Comparison of ENCODE assay signal across 7 cellular contexts in the genomic region with DNA sequence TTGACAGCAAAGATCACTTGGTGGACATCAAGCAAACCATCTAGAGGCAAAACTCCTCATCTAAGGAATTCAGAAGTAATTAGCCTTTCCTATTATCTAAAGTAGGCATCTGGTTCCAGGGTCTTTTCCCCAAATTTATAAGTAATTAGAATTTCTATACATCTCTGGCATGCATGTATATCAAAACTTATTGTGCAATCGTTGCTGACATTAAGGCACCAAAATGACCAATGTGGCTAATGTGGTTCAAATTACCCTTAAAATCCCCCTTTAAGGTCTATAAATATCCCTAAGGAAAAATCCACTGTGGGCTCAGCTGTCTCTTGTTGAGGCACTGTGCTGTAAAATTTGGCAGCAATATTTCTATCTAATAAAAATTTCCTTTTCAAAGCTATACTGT.
"Had no signal": no experiment of that assay in that cellular context is flagged by ENCODE, and none has a peak within 500 bp of the region (broad histone marks: within the 10 kb centered on the region; RNA-seq: fewer than 3 reads in every experiment).

No MANE protein-coding gene starts in this region.

- H3K27ac ChIP-seq: GM23248 had no signal

- H3K4me3 Mint-ChIP-seq: H9 had no signal

- H3K4me1 Mint-ChIP-seq: H9 had no signal

- H2AFZ ChIP-seq: GM23248 had no signal

- H3K27ac Mint-ChIP-seq: H9 had no signal

- FAIRE-seq: H1, H54, HTR-8/SVneo had no signal

- H3K4me3 ChIP-seq: GM23248 had no signal

- H3K9ac ChIP-seq: GM23248 had no signal

- DNase-seq: GM23248, H9, HCEC 1CT, KG1 had no signal

- H3K9me3 Mint-ChIP-seq: H9 had no signal
